ENCODE assay signal across 8 cellular contexts in the genomic region with DNA sequence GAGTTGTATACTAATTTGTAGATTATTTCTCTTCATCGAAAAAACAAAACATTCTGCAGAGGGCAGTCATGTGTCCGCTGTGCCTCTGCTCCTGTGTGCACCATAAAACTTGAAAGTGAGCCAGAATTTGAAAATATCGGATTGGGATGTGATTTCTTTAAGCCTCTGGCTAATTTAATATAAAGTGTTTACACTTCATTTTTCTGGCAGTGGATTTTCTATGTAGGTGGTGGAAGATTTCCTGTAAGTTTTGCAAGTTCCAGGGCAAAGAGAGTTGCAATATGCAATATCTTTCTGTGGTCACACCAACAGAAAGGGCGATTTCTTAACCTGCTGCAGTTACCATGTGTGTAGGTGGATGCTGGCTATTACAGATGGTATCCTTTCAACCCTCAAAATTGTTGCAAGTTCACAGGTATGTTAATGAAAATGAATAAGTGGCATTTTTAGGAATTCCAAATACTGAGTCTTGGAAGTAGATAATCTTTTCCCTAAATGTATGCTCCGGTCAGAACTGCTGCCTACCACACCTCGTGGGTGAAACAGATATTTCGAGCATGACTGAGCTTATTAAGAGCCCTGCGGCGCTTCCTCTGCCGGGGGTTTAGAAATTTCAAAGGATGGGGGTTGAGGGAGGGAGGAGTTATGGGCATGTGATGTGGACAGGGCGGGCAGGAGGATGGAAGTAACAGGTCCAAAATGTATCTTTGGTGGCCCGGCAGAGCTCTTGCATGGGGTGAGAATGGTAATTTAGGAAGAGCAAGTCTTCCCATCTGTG.
DNase-seq lines count a peak whose midpoint lies in the region; ATAC-seq and FAIRE-seq lines count a peak whose summit lies in the region.

No MANE protein-coding gene starts in this region.

- peaks cover 3% of the 10 kb centered on the region for H3K36me3 Mint-ChIP-seq in activated T-helper 1 cell treated with anti-CD3 and anti-CD28 coated beads, Interleukin-12 subunit alpha, Interleukin-12 subunit beta, Interleukin-2, Interleukin-4 antibody, amounts not matched to agents 30 ng/mL and 10 ng/mL and 1 ng/mL, durations not matched to agents 14 hours and 24 hours and 36 hours (ENCODE audit: low read depth)
- H3K36me3 Mint-ChIP-seq in memory B cell: peaks cover 6% of the 10 kb centered on the region

- H3K4me1 Mint-ChIP-seq in activated T-helper 1 cell treated with anti-CD3 and anti-CD28 coated beads, Interleukin-12 subunit alpha, Interleukin-12 subunit beta, Interleukin-2, Interleukin-4 antibody, amounts not matched to agents 30 ng/mL and 10 ng/mL and 1 ng/mL, durations not matched to agents 14 hours and 24 hours and 36 hours (ENCODE audit: low read depth): peaks cover 24% of the 10 kb centered on the region
- peaks cover 10% of the 10 kb centered on the region for H3K4me1 Mint-ChIP-seq in memory B cell

- intact Hi-C loops in activated T-helper 1 cell treated with anti-CD3 and anti-CD28 coated beads, Interleukin-12 subunit alpha, Interleukin-12 subunit beta, Interleukin-2, Interleukin-4 antibody, amounts not matched to agents 30 ng/mL and 10 ng/mL and 1 ng/mL, durations not matched to agents 14 hours and 24 hours and 36 hours (cut with micrococcal nuclease): no loop called here

- ATAC-seq in HG03520 (IDR thresholded peaks at IDR 0.05; ENCODE audit: unreplicated experiment) (peak; percentile 66), memory B cell (ENCODE audit: low read depth) (peak; percentile 44)

- H3K4me3 Mint-ChIP-seq in activated T-helper 1 cell treated with anti-CD3 and anti-CD28 coated beads, Interleukin-12 subunit alpha, Interleukin-12 subunit beta, Interleukin-2, Interleukin-4 antibody, amounts not matched to agents 30 ng/mL and 10 ng/mL and 1 ng/mL, durations not matched to agents 14 hours and 24 hours and 36 hours: peak overlapping the region; percentile 32
- H3K4me3 Mint-ChIP-seq in memory B cell: no peak overlapping the region

- DNase-seq in activated T-helper 1 cell treated with anti-CD3 and anti-CD28 coated beads, Interleukin-12 subunit alpha, Interleukin-12 subunit beta, Interleukin-2, Interleukin-4 antibody, amounts not matched to agents 30 ng/mL and 10 ng/mL and 1 ng/mL, durations not matched to agents 14 hours and 24 hours and 36 hours (ENCODE audit: low spot score): no peak
- DNase-seq in memory B cell (ENCODE audit: low spot score in 2 of 2): no peak
- DNase-seq in cerebellar nuclear complex (lab: John Stamatoyannopoulos, UW): no peak
- DNase-seq in DMS153 (lab: John Stamatoyannopoulos, UW): no peak
- DNase-seq in RKO (ENCODE audit: low spot score): no peak
- no peak for DNase-seq in T-helper 9 cell

- H3K9me3 Mint-ChIP-seq in activated T-helper 1 cell treated with anti-CD3 and anti-CD28 coated beads, Interleukin-12 subunit alpha, Interleukin-12 subunit beta, Interleukin-2, Interleukin-4 antibody, amounts not matched to agents 30 ng/mL and 10 ng/mL and 1 ng/mL, durations not matched to agents 14 hours and 24 hours and 36 hours: no peaks in the 10 kb centered on the region
- H3K9me3 Mint-ChIP-seq in memory B cell: peaks cover 4% of the 10 kb centered on the region

- H3K27ac Mint-ChIP-seq in activated T-helper 1 cell treated with anti-CD3 and anti-CD28 coated beads, Interleukin-12 subunit alpha, Interleukin-12 subunit beta, Interleukin-2, Interleukin-4 antibody, amounts not matched to agents 30 ng/mL and 10 ng/mL and 1 ng/mL, durations not matched to agents 14 hours and 24 hours and 36 hours: no peak overlapping the region
- H3K27ac Mint-ChIP-seq in memory B cell: no peak overlapping the region

- peak; percentile 100 for FAIRE-seq in G401.6 (lab: Jason Lieb, UNC)

- H3K27me3 Mint-ChIP-seq in activated T-helper 1 cell treated with anti-CD3 and anti-CD28 coated beads, Interleukin-12 subunit alpha, Interleukin-12 subunit beta, Interleukin-2, Interleukin-4 antibody, amounts not matched to agents 30 ng/mL and 10 ng/mL and 1 ng/mL, durations not matched to agents 14 hours and 24 hours and 36 hours (ENCODE audit: insufficient read depth): peaks cover 2% of the 10 kb centered on the region
- H3K27me3 Mint-ChIP-seq in memory B cell: peaks cover 9% of the 10 kb centered on the region
